ENCODE assay signal across 1 cellular context in the genomic region with DNA sequence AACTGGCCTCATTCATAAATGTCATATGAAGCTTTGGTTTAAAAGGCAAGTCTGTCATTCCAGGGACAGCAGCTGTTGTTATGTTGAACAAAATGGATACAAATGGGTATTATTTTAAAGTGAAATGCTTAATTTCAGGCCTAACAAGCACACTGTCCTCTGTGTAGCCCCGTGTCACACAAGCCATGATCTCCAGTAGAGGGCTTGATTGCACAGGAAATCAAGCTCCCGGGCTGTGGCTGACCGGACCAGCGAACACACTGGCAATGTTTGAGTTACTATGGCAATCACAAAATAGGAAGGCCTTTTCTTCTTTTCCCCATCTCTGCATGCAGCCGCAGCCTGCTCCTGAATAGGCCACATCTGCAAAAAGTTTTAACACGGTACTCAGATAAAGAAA.
TF ChIP-seq lines count a peak whose summit lies in the region.

No MANE protein-coding gene starts in this region.

TF ChIP-seq in HCT116, 20 proteins besides CTCF, POLR2A, EP300 and RAD21 (continued from another document):
- TF ChIP-seq, protein P1, sequence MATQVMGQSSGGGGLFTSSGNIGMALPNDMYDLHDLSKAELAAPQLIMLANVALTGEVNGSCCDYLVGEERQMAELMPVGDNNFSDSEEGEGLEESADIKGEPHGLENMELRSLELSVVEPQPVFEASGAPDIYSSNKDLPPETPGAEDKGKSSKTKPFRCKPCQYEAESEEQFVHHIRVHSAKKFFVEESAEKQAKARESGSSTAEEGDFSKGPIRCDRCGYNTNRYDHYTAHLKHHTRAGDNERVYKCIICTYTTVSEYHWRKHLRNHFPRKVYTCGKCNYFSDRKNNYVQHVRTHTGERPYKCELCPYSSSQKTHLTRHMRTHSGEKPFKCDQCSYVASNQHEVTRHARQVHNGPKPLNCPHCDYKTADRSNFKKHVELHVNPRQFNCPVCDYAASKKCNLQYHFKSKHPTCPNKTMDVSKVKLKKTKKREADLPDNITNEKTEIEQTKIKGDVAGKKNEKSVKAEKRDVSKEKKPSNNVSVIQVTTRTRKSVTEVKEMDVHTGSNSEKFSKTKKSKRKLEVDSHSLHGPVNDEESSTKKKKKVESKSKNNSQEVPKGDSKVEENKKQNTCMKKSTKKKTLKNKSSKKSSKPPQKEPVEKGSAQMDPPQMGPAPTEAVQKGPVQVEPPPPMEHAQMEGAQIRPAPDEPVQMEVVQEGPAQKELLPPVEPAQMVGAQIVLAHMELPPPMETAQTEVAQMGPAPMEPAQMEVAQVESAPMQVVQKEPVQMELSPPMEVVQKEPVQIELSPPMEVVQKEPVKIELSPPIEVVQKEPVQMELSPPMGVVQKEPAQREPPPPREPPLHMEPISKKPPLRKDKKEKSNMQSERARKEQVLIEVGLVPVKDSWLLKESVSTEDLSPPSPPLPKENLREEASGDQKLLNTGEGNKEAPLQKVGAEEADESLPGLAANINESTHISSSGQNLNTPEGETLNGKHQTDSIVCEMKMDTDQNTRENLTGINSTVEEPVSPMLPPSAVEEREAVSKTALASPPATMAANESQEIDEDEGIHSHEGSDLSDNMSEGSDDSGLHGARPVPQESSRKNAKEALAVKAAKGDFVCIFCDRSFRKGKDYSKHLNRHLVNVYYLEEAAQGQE (IDR thresholded peaks at IDR 0.05; ENCODE audit: low read depth): no peak
- TF ChIP-seq, protein P2, sequence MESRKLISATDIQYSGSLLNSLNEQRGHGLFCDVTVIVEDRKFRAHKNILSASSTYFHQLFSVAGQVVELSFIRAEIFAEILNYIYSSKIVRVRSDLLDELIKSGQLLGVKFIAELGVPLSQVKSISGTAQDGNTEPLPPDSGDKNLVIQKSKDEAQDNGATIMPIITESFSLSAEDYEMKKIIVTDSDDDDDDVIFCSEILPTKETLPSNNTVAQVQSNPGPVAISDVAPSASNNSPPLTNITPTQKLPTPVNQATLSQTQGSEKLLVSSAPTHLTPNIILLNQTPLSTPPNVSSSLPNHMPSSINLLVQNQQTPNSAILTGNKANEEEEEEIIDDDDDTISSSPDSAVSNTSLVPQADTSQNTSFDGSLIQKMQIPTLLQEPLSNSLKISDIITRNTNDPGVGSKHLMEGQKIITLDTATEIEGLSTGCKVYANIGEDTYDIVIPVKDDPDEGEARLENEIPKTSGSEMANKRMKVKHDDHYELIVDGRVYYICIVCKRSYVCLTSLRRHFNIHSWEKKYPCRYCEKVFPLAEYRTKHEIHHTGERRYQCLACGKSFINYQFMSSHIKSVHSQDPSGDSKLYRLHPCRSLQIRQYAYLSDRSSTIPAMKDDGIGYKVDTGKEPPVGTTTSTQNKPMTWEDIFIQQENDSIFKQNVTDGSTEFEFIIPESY (IDR thresholded peaks at IDR 0.05; ENCODE audit: extremely low read depth, insufficient replicate concordance, low read length): no peak
- TF ChIP-seq FOSL1 (IDR thresholded peaks at IDR 0.05; ENCODE audit: low read depth): no peak
- TF ChIP-seq EZH2phosphoT487 (IDR thresholded peaks at IDR 0.05; ENCODE audit: borderline replicate concordance): no peak
- TF ChIP-seq SP1 (IDR thresholded peaks at IDR 0.05; ENCODE audit: low read depth): no peak
- TF ChIP-seq, protein P3, sequence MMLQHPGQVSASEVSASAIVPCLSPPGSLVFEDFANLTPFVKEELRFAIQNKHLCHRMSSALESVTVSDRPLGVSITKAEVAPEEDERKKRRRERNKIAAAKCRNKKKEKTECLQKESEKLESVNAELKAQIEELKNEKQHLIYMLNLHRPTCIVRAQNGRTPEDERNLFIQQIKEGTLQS (IDR thresholded peaks at IDR 0.05): no peak
- TF ChIP-seq ZNF274 (IDR thresholded peaks at IDR 0.05; ENCODE audit: low read depth, low read length): no peak
- no peak for TF ChIP-seq CBX3 (IDR thresholded peaks at IDR 0.05; ENCODE audit: low read depth)
TF ChIP-seq in HCT116: peak in this region for 0.
